Comparison of ENCODE assay signal across 15 cellular contexts in genomic region chr22:24105018-24105360, GRCh38.
DNase-seq lines count a peak whose midpoint lies in the region; ATAC-seq and TF ChIP-seq lines count a peak whose summit lies in the region.
"Had no signal": no experiment of that assay in that cellular context is flagged by ENCODE, and none has a peak within 500 bp of the region (broad histone marks: within the 10 kb centered on the region; RNA-seq: fewer than 3 reads in every experiment).

No MANE protein-coding gene starts in this region.

- no peak overlapping the region for H2AK5ac ChIP-seq in mesenchymal stem cell (ENCODE audit: low read length, severe bottlenecking)

- H3K4me3 Mint-ChIP-seq in Calu3 (ENCODE audit: low read depth, unreplicated experiment) = no peak overlapping the region

- H3K36me3 Mint-ChIP-seq in Calu3 (ENCODE audit: insufficient read depth, unreplicated experiment) = peaks cover 5% of the 10 kb centered on the region

- no peak overlapping the region for H2BK15ac ChIP-seq in mesenchymal stem cell (ENCODE audit: low read depth, poor library complexity, severe bottlenecking)

- no peak overlapping the region for H2BK12ac ChIP-seq in mesenchymal stem cell (ENCODE audit: low read length in 2 of 2)

- BruUV-seq in Calu3 (replicated peaks; lab: Mats Ljungman, UMichigan) = no TSS peak

- no peak overlapping the region for H2AFZ ChIP-seq in mesenchymal stem cell (ENCODE audit: low read depth, low read length)

- no peak overlapping the region for H4K91ac ChIP-seq in mesenchymal stem cell (ENCODE audit: low read length)

- H3K9me3 Mint-ChIP-seq in Calu3 (ENCODE audit: low read depth, unreplicated experiment) = no peaks in the 10 kb centered on the region

- DNase-seq in NCI-H524 (lab: John Stamatoyannopoulos, UW) (peak; percentile 59 to 77), NCI-H524 treated with DMSO at 0.1 percent for 48 hours (lab: John Stamatoyannopoulos, UW) (no peak), mesenchymal stem cell (no peak), Calu3 (no peak)
- no peak for DNase-seq in stimulated activated CD4-positive, alpha-beta T cell treated with anti-CD3 and anti-CD28 coated beads, Interleukin-12 subunit alpha, Interleukin-12 subunit beta, amount 100 ng/mL, for 4 hours
- DNase-seq: 8988T; activated CD4-positive, alpha-beta T cell treated with anti-CD3 and anti-CD28 coated beads for 1 hour; activated naive CD4-positive, alpha-beta T cell treated with Interleukin-2 at 50 U/mL for 16 hours; DMS53; MM.1S; stimulated activated CD8-positive, alpha-beta memory T cell treated with anti-CD3 and anti-CD28 coated beads, Interleukin-4, amount 100 ng/mL, for 48 hours had no signal

- no peak overlapping the region for H2BK5ac ChIP-seq in mesenchymal stem cell (ENCODE audit: low read depth, low read length, poor library complexity, severe bottlenecking)

- H3K27me3 Mint-ChIP-seq in Calu3 (ENCODE audit: unreplicated experiment) = no peaks in the 10 kb centered on the region

- no peak overlapping the region for H4K8ac ChIP-seq in mesenchymal stem cell (ENCODE audit: low read length)

- no peak overlapping the region for H3K23ac ChIP-seq in mesenchymal stem cell (ENCODE audit: low read length in 2 of 2)

- no peak overlapping the region for H3K18ac ChIP-seq in mesenchymal stem cell (ENCODE audit: low read depth in 1 of 2, low read length in 2 of 2)

- no peaks in the 10 kb centered on the region for H3K27me3 ChIP-seq in mesenchymal stem cell (ENCODE audit: control insufficient read depth in 1 of 2, insufficient read depth in 1 of 2, low read length in 2 of 2)
- H3K27me3 ChIP-seq: SJSA1 had no signal

- peak overlapping the region; percentile 53 for H3K9ac ChIP-seq in mesenchymal stem cell (ENCODE audit: low read length)

- no peak overlapping the region for H3K4me3 ChIP-seq in mesenchymal stem cell (ENCODE audit: insufficient read depth in 1 of 2, low read depth in 1 of 2, low read length in 2 of 2)
- H3K4me3 ChIP-seq: SJSA1 had no signal

- CTCF ChIA-PET in Calu3 (lab: Charles Lee) = no interaction called here

- H3K36me3 ChIP-seq in mesenchymal stem cell (ENCODE audit: control insufficient read depth in 1 of 2, insufficient read depth in 2 of 2, low read depth in 1 of 2, low read length in 2 of 2) = peaks cover 43 to 76% of the 10 kb centered on the region in 2 experiments

- H3K4ac ChIP-seq in mesenchymal stem cell (ENCODE audit: low read depth in 1 of 2, low read length in 2 of 2) = no peak overlapping the region

- H3K14ac ChIP-seq in mesenchymal stem cell (ENCODE audit: low read length in 2 of 2) = no peak overlapping the region

- intact Hi-C loops in Calu3 (cut with micrococcal nuclease; ENCODE audit: unreplicated experiment) = no loop called here

- no peaks in the 10 kb centered on the region for H3K4me1 Mint-ChIP-seq in Calu3 (ENCODE audit: low read depth, unreplicated experiment)

- H3K9me3 ChIP-seq in mesenchymal stem cell (ENCODE audit: control insufficient read depth, low read length) = no peaks in the 10 kb centered on the region
- H3K9me3 ChIP-seq: SJSA1 had no signal

- no peak for TF ChIP-seq CTCF in Calu3 (IDR thresholded peaks at IDR 0.05; ENCODE audit: unreplicated experiment)

- WGBS in mesenchymal stem cell = 100% methylated on average over 1 of the region's 3 CpGs

- peaks cover 1% of the 10 kb centered on the region for H3K79me1 ChIP-seq in mesenchymal stem cell (replicated peaks; ENCODE audit: low read length, poor library complexity, severe bottlenecking)

- no peak for ATAC-seq in GM18517 (IDR thresholded peaks at IDR 0.05; ENCODE audit: unreplicated experiment)

- H3K4me1 ChIP-seq in mesenchymal stem cell (ENCODE audit: control insufficient read depth, insufficient read depth, low read depth, low read length) = peaks cover 2% of the 10 kb centered on the region
- H3K4me1 ChIP-seq: SJSA1 had no signal

- H3K4me2 ChIP-seq in mesenchymal stem cell (ENCODE audit: low read length, poor library complexity, severe bottlenecking) = no peak overlapping the region

- H3K27ac ChIP-seq in cingulate gyrus (ENCODE audit: low read depth, low read length) = peak overlapping the region; percentile 81
- no peak overlapping the region for H3K27ac ChIP-seq in mesenchymal stem cell (ENCODE audit: low read length, poor library complexity, severe bottlenecking)
- H3K27ac ChIP-seq in temporal lobe (ENCODE audit: low read depth, low read length) = peak overlapping the region; percentile 77
- H3K27ac ChIP-seq: SJSA1 had no signal

- no peak overlapping the region for H2BK120ac ChIP-seq in mesenchymal stem cell (ENCODE audit: low read depth, low read length)

- no peak overlapping the region for H3K27ac Mint-ChIP-seq in Calu3 (ENCODE audit: unreplicated experiment)

Comparison
In these comparisons a context has a peak if more than half of its experiments do, and no peak if none do; other contexts are left out.
1. DNase-seq: peak in NCI-H524 (2 of 2); none in NCI-H524 treated with DMSO at 0.1 percent for 48 hours (single experiment), mesenchymal stem cell (single experiment), Calu3 (single experiment) and stimulated activated CD4-positive, alpha-beta T cell treated with anti-CD3 and anti-CD28 coated beads, Interleukin-12 subunit alpha, Interleukin-12 subunit beta, amount 100 ng/mL, for 4 hours (single experiment).